In genomic region chr4:86359944-86360478, GRCh38 we compare ENCODE assay signal across 8 cellular contexts. TPM values are rescaled to one million over a fixed set of nuclear protein-coding genes. Genes with fewer than 3 reads are reported as not detected.
A peak's percentile ranks its signal among the peaks of the same experiment; 100 is the strongest.
DNase-seq lines count a peak whose midpoint lies in the region; ATAC-seq and TF ChIP-seq lines count a peak whose summit lies in the region.

MAPK10 (minus strand) TSS chr4:86360053.

- H3K27me3 ChIP-seq in ACC112 (ENCODE audit: insufficient read depth, low read length), result no peaks in the 10 kb centered on the region
- no peaks in the 10 kb centered on the region for H3K27me3 ChIP-seq in stomach

- H2AFZ ChIP-seq in ACC112 (ENCODE audit: low read length, unreplicated experiment), result peak within 1 kb of the TSS; percentile 55

- DNase-seq in NCI-H510A (lab: John Stamatoyannopoulos, UW) (peak; percentile 90), activated T-cell treated with anti-CD3 and anti-CD28 coated beads for 48 hours (ENCODE audit: low read depth) (peak; percentile 12), fibroblast of peridontal ligament (ENCODE audit: extremely low read depth) (peak; percentile 92), myocyte (ENCODE audit: low read depth) (peak; percentile 41), stomach (peak; percentile 38)

- 8 to 11% (median 9%) methylated on average over 12 of the region's 12 CpGs for WGBS in stomach, 5 donors

- H3K36me3 ChIP-seq in ACC112 (ENCODE audit: insufficient read depth, low read length), result no peaks in the 10 kb centered on the region
- H3K36me3 ChIP-seq in stomach, result no peaks in the 10 kb centered on the region

- TF ChIP-seq EP300 in stomach (IDR thresholded peaks at IDR 0.05), result no peak

- ATAC-seq in GM18868 (IDR thresholded peaks at IDR 0.05; ENCODE audit: unreplicated experiment), result peak; percentile 99
- peak; percentile 99 for ATAC-seq in HG03097 (IDR thresholded peaks at IDR 0.05; ENCODE audit: low FRiP score, unreplicated experiment)

- H3K4me1 ChIP-seq in ACC112 (ENCODE audit: control insufficient read depth, insufficient read depth, low read length, unreplicated experiment) (no peaks in the 10 kb centered on the region), stomach (peaks cover 0 to 21% (median 10%) of the 10 kb centered on the region in 4 donors)

- intact Hi-C loops in stomach (cut with DNase I; ENCODE audit: low total_unique reads), result no loop called here

- no peaks in the 10 kb centered on the region for H3K79me2 ChIP-seq in ACC112 (ENCODE audit: control insufficient read depth, insufficient read depth, low read length, unreplicated experiment)

- H3K27ac ChIP-seq in ACC112 (ENCODE audit: low read depth, low read length) (peak within 1 kb of the TSS; percentile 28; the same call in 1 of the 2 replicates), stomach (peak within 1 kb of the TSS in 2 of 5 donors; percentile 27 to 40)

- H3K4me3 ChIP-seq in ACC112 (ENCODE audit: low read depth, low read length), result peak within 1 kb of the TSS; percentile 64
- peak within 1 kb of the TSS; percentile 9 to 34 (median 23) for H3K4me3 ChIP-seq in stomach

- TF ChIP-seq POLR2A in stomach (IDR thresholded peaks at IDR 0.05), result no peak

- no peak for TF ChIP-seq CTCF in stomach (IDR thresholded peaks at IDR 0.05)

- H3K9me3 ChIP-seq in stomach, result no peaks in the 10 kb centered on the region

RNA-seq across cellular contexts. Expression of gene MAPK10, which starts in this region (rescaled TPM):
- total RNA-seq in myocyte (25.9 and 27.7 TPM in 2 replicates), stomach (100 to 1,000 TPM in 1 of 5 donors, 10 to 100 TPM in 3, 1 to 10 TPM in 1; 1.4 to 103 (median 32.1) TPM)
- polyA plus RNA-seq in myocyte (2012), result 9.4 TPM
- 10 to 100 TPM in 1 of 3 donors, 1 to 10 TPM in 2; 5.1 to 10.6 (median 7.3) TPM for polyA plus RNA-seq in stomach

Comparison
In these comparisons a context has a peak if more than half of its experiments do, and no peak if none do; other contexts are left out.
1. DNase-seq: peak in every context shown above with its lines; median percentile 92 in fibroblast of peridontal ligament; 90 in NCI-H510A; 41 in myocyte; 38 in stomach; 12 in activated T-cell treated with anti-CD3 and anti-CD28 coated beads for 48 hours.